18 cellular contexts compared by ENCODE assay signal in the genomic region with DNA sequence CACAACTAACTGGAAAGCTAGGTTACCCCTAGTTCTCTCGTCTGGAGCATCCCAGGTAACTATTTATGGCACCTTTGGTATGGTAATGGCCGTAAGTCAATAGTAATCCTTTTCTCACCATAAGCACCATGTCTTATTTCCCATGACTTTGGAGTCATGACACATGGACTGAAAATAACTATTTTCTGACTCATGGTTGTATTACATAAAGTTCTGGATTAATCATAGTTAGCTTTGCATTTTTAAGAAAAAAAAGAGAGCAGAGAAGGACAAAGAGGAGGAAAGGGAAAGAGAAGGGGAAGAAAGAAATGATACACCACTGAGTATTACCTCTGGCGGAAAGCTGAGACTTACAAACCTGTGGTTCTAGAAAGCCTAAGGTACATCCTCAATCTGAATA.
A peak's percentile ranks its signal among the peaks of the same experiment; 100 is the strongest.
DNase-seq lines count a peak whose midpoint lies in the region; ATAC-seq and TF ChIP-seq lines count a peak whose summit lies in the region.
"Had no signal": no experiment of that assay in that cellular context is flagged by ENCODE, and none has a peak within 500 bp of the region (broad histone marks: within the 10 kb centered on the region; RNA-seq: fewer than 3 reads in every experiment).

No MANE protein-coding gene starts in this region.

- no peak for TF ChIP-seq POLR2A in breast epithelium (IDR thresholded peaks at IDR 0.05)

- DNase-seq in MCF 10A (ENCODE audit: unreplicated experiment) (peak; percentile 61), breast epithelium (ENCODE audit: low spot score in 2 of 2) (no peak), astrocyte of the cerebellum (ENCODE audit: low read depth) (peak; percentile 6), foreskin fibroblast (peak; percentile 47 to 67), T-helper 17 cell (no peak), left colon (no peak)
- DNase-seq in activated CD8-positive, alpha-beta T cell treated with anti-CD3 and anti-CD28 coated beads for 36 hours = no peak
- DNase-seq: COR-L47, hypothalamus, left lung, NCI-H1436 treated with DMSO at 0.1 percent for 48 hours, tibial artery had no signal

- POLR2A ChIA-PET in MCF 10A (lab: Yijun Ruan, JAX) = no interaction called here
- POLR2A ChIA-PET in activated CD8-positive, alpha-beta T cell treated with anti-CD3 and anti-CD28 coated beads for 36 hours (lab: Charles Lee) = no interaction called here

- H3K36me3 Mint-ChIP-seq in MCF 10A (ENCODE audit: insufficient read depth, unreplicated experiment) (no peaks in the 10 kb centered on the region), T-helper 17 cell (ENCODE audit: low read depth) (no peaks in the 10 kb centered on the region)
- no peaks in the 10 kb centered on the region for H3K36me3 Mint-ChIP-seq in activated CD8-positive, alpha-beta T cell treated with anti-CD3 and anti-CD28 coated beads for 36 hours (ENCODE audit: low read depth)

- peaks cover 6% of the 10 kb centered on the region for H3K4me1 Mint-ChIP-seq in MCF 10A (ENCODE audit: insufficient read depth, unreplicated experiment)
- H3K4me1 Mint-ChIP-seq in T-helper 17 cell = peaks cover 2% of the 10 kb centered on the region
- no peaks in the 10 kb centered on the region for H3K4me1 Mint-ChIP-seq in activated CD8-positive, alpha-beta T cell treated with anti-CD3 and anti-CD28 coated beads for 36 hours (ENCODE audit: low read depth)
- H3K4me1 Mint-ChIP-seq: central memory CD8-positive, alpha-beta T cell had no signal

- H3K4me3 ChIP-seq in breast epithelium = no peak overlapping the region
- H3K4me3 ChIP-seq in astrocyte of the cerebellum (ENCODE audit: low read depth, low read length) = no peak overlapping the region
- no peak overlapping the region for H3K4me3 ChIP-seq in foreskin fibroblast (ENCODE audit: low read depth in 1 of 2, low read length in 2 of 2)
- H3K4me3 ChIP-seq: left lung, right atrium auricular region, tibial artery had no signal

- BruUV-seq in MCF 10A (replicated peaks; lab: Mats Ljungman, UMichigan) = no TSS peak

- H3K27ac ChIP-seq in breast epithelium = no peak overlapping the region
- H3K27ac ChIP-seq: 22Rv1, left lung, right atrium auricular region, tibial artery had no signal

- TF ChIP-seq CTCF in MCF 10A (IDR thresholded peaks at IDR 0.05; ENCODE audit: unreplicated experiment) (no peak), breast epithelium (IDR thresholded peaks at IDR 0.05) (no peak), astrocyte of the cerebellum (IDR thresholded peaks at IDR 0.05; ENCODE audit: low read depth, low read length, missing control alignments) (no peak), foreskin fibroblast (IDR thresholded peaks at IDR 0.05; ENCODE audit: low read depth, low read length) (no peak)
- TF ChIP-seq CTCF in activated CD8-positive, alpha-beta T cell treated with anti-CD3 and anti-CD28 coated beads for 36 hours (IDR thresholded peaks at IDR 0.05) = no peak

- H3K27me3 Mint-ChIP-seq in MCF 10A (ENCODE audit: insufficient read depth, unreplicated experiment) (no peaks in the 10 kb centered on the region), T-helper 17 cell (peaks cover 57% of the 10 kb centered on the region)
- H3K27me3 Mint-ChIP-seq in activated CD8-positive, alpha-beta T cell treated with anti-CD3 and anti-CD28 coated beads for 36 hours = peaks cover 14% of the 10 kb centered on the region

- no peaks in the 10 kb centered on the region for H3K4me1 ChIP-seq in breast epithelium
- H3K4me1 ChIP-seq: left lung, right atrium auricular region, tibial artery had no signal

- CTCF ChIA-PET in MCF 10A (lab: Yijun Ruan, JAX) = interaction anchor here (0.6 kb wide), 2 partner anchors 43 to 49 kb away, joined by 3 read pairs; no protein-coding TSS in a partner anchor
- CTCF ChIA-PET in activated CD8-positive, alpha-beta T cell treated with anti-CD3 and anti-CD28 coated beads for 36 hours (lab: Charles Lee) = interaction anchor here (2.1 kb wide), 1 partner anchor 36 kb away, joined by 5 read pairs; no protein-coding TSS in a partner anchor

- intact Hi-C loops in MCF 10A (cut with micrococcal nuclease) (no loop called here), breast epithelium (cut with DNase I; ENCODE audit: low total_unique reads) (no loop called here), left colon (cut with DNase I, micrococcal nuclease) (no loop called here)
- intact Hi-C loops in activated CD8-positive, alpha-beta T cell treated with anti-CD3 and anti-CD28 coated beads for 36 hours (cut with micrococcal nuclease) = no loop called here

- H3K36me3 ChIP-seq in breast epithelium = peaks cover 3% of the 10 kb centered on the region
- H3K36me3 ChIP-seq: left lung, right atrium auricular region, tibial artery had no signal

- H3K27ac Mint-ChIP-seq in MCF 10A (ENCODE audit: low read depth, unreplicated experiment) (no peak overlapping the region), T-helper 17 cell (no peak overlapping the region)
- H3K27ac Mint-ChIP-seq in activated CD8-positive, alpha-beta T cell treated with anti-CD3 and anti-CD28 coated beads for 36 hours = no peak overlapping the region
- H3K27ac Mint-ChIP-seq: nephron had no signal

- in situ Hi-C loops in astrocyte of the cerebellum (cut with HindIII; ENCODE audit: low sequenced_read_pairs) = no loop called here

- ATAC-seq in T-helper 17 cell (no peak), HG02798 (IDR thresholded peaks at IDR 0.05; ENCODE audit: poor library complexity, unreplicated experiment) (no peak), left colon (no peak)
- no peak for ATAC-seq in activated CD8-positive, alpha-beta T cell treated with anti-CD3 and anti-CD28 coated beads for 36 hours
- ATAC-seq: left lung, Panc1 had no signal

- H3K9me3 ChIP-seq in breast epithelium (peaks cover 0 to 7% of the 10 kb centered on the region in 2 donors), T-helper 17 cell (ENCODE audit: control insufficient read depth, low read length, poor library complexity, severe bottlenecking) (no peaks in the 10 kb centered on the region)
- H3K9me3 ChIP-seq: left lung, right atrium auricular region had no signal

- H3K4me3 Mint-ChIP-seq in MCF 10A (ENCODE audit: unreplicated experiment) = no peak overlapping the region
- H3K4me3 Mint-ChIP-seq in T-helper 17 cell = no peak overlapping the region
- H3K4me3 Mint-ChIP-seq in activated CD8-positive, alpha-beta T cell treated with anti-CD3 and anti-CD28 coated beads for 36 hours = no peak overlapping the region
- H3K4me3 Mint-ChIP-seq: central memory CD8-positive, alpha-beta T cell; nephron had no signal

- no peaks in the 10 kb centered on the region for H3K27me3 ChIP-seq in breast epithelium
- H3K27me3 ChIP-seq: left lung, right atrium auricular region had no signal

- H3K9me3 Mint-ChIP-seq in MCF 10A (ENCODE audit: unreplicated experiment) = no peaks in the 10 kb centered on the region
- no peaks in the 10 kb centered on the region for H3K9me3 Mint-ChIP-seq in activated CD8-positive, alpha-beta T cell treated with anti-CD3 and anti-CD28 coated beads for 36 hours
- H3K9me3 Mint-ChIP-seq: central memory CD8-positive, alpha-beta T cell had no signal

Comparison
In these comparisons a context has a peak if more than half of its experiments do, and no peak if none do; other contexts are left out.
1. DNase-seq: peak in MCF 10A (single experiment), astrocyte of the cerebellum (single experiment) and foreskin fibroblast (2 of 2); none in breast epithelium (0 of 2), T-helper 17 cell (0 of 3), activated CD8-positive, alpha-beta T cell treated with anti-CD3 and anti-CD28 coated beads for 36 hours (single experiment) and left colon (0 of 2).